1 cellular context compared by ENCODE assay signal in the genomic region with DNA sequence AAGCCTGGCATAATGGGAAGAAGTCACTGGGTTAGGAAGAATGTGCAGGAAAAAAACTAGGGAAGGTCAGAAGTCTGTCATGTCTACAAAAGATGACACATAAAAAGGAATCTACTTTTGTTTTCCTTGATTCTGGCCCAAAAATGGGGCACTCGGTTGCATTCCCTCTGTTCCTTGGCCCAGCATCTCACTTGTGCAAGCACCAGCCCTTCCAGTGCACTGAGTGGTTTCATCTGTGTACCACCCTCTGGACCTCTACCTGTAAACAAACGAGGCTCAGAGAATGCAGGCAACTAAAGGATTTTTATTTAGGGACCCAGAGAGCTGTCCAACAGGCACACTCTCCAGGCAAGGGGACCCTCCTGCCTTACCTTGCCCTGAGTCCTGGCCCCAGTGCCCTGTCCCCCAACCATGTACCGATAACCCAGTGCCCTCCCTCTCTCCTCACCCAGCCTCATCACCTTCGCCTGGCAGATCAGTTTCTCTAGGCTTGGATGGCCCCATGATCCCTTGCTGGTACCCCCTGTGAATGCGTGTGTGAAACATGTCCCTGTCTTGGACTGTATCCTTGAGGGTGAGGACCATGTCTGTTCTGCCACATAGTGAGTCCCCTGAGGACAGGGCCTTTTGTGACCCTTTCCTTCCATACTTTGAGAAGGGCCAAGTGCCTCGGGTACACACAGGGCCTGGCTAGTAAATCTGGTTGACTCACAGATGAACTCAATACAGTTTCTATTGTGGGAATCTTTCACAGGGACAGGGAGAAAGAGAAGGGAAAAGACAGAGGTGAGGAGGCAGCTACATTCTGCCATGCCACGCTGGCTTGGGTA.
TF ChIP-seq lines count a peak whose summit lies in the region.

No MANE protein-coding gene starts in this region.

TF ChIP-seq in HepG2, 621 proteins besides CTCF, POLR2A, EP300 and RAD21:
- TF ChIP-seq, protein P1, sequence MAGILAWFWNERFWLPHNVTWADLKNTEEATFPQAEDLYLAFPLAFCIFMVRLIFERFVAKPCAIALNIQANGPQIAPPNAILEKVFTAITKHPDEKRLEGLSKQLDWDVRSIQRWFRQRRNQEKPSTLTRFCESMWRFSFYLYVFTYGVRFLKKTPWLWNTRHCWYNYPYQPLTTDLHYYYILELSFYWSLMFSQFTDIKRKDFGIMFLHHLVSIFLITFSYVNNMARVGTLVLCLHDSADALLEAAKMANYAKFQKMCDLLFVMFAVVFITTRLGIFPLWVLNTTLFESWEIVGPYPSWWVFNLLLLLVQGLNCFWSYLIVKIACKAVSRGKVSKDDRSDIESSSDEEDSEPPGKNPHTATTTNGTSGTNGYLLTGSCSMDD (CRISPR knock-in tag; IDR thresholded peaks at IDR 0.05): no peak
- no peak for TF ChIP-seq ZNF430 (CRISPR knock-in tag; IDR thresholded peaks at IDR 0.05)
